ENCODE assay signal across 22 cellular contexts in genomic region chr6:78607188-78607587, GRCh38.
DNase-seq lines count a peak whose midpoint lies in the region; ATAC-seq, FAIRE-seq and TF ChIP-seq lines count a peak whose summit lies in the region.
"Had no signal": no experiment of that assay in that cellular context is flagged by ENCODE, and none has a peak within 500 bp of the region (broad histone marks: within the 10 kb centered on the region; RNA-seq: fewer than 3 reads in every experiment).

No MANE protein-coding gene starts in this region.

- no peak overlapping the region for H3K4me3 Mint-ChIP-seq in mesothelial cell of epicardium
- H3K4me3 Mint-ChIP-seq: activated B cell treated with CpG ODN at 0.5 μM for 24 hours; CD14-positive monocyte; effector memory CD8-positive, alpha-beta T cell; T-helper 1 cell treated with Interleukin-12 subunit alpha and Interleukin-12 subunit beta and Interleukin-4 antibody, amounts not matched to agents 30 μg/mL and 1 μg/mL, for 36 hours had no signal

- H3K9me3 ChIP-seq in OCI-LY7 (ENCODE audit: low read length): no peaks in the 10 kb centered on the region
- H3K9me3 ChIP-seq: A549, tibial nerve had no signal

- no peaks in the 10 kb centered on the region for H3K27me3 Mint-ChIP-seq in mesothelial cell of epicardium (ENCODE audit: low read depth)
- H3K27me3 Mint-ChIP-seq: activated B cell treated with CpG ODN at 0.5 μM for 24 hours; effector memory CD8-positive, alpha-beta T cell had no signal

- H3K4me1 Mint-ChIP-seq in mesothelial cell of epicardium: peaks cover 16% of the 10 kb centered on the region
- H3K4me1 Mint-ChIP-seq: activated B cell treated with CpG ODN at 0.5 μM for 24 hours, CD14-positive monocyte had no signal

- no peak overlapping the region for H3K27ac Mint-ChIP-seq in mesothelial cell of epicardium
- H3K27ac Mint-ChIP-seq: activated B cell treated with CpG ODN at 0.5 μM for 24 hours; CD14-positive monocyte; effector memory CD8-positive, alpha-beta T cell; T-helper 1 cell treated with Interleukin-12 subunit alpha and Interleukin-12 subunit beta and Interleukin-4 antibody, amounts not matched to agents 30 μg/mL and 1 μg/mL, for 36 hours had no signal

- TF ChIP-seq CTCF in brain microvascular endothelial cell (IDR thresholded peaks at IDR 0.05; ENCODE audit: low read depth, low read length, missing control alignments) (no peak), kidney epithelial cell (IDR thresholded peaks at IDR 0.05; ENCODE audit: insufficient read depth, low read length, poor library complexity, severe bottlenecking) (no peak), OCI-LY7 (conservative IDR thresholded peaks at IDR 0.05; ENCODE audit: low read length) (no peak), mesothelial cell of epicardium (IDR thresholded peaks at IDR 0.05; ENCODE audit: unreplicated experiment) (no peak)

- CTCF ChIA-PET in OCI-LY7 (lab: Charles Lee; ENCODE audit: unreplicated experiment): no interaction called here

- no peaks in the 10 kb centered on the region for H3K9me2 ChIP-seq in OCI-LY7 (ENCODE audit: insufficient read depth, low read length)

- POLR2A ChIA-PET in OCI-LY7 (lab: Charles Lee): no interaction called here

- no peak for ATAC-seq in GM21367 (IDR thresholded peaks at IDR 0.05; ENCODE audit: unreplicated experiment)
- ATAC-seq: A549; effector memory CD8-positive, alpha-beta T cell had no signal

- H3K9me3 Mint-ChIP-seq in mesothelial cell of epicardium: no peaks in the 10 kb centered on the region
- H3K9me3 Mint-ChIP-seq: activated B cell treated with CpG ODN at 0.5 μM for 24 hours; CD14-positive monocyte; effector memory CD8-positive, alpha-beta T cell; T-helper 1 cell treated with Interleukin-12 subunit alpha and Interleukin-12 subunit beta and Interleukin-4 antibody, amounts not matched to agents 30 μg/mL and 1 μg/mL, for 36 hours had no signal

- in situ Hi-C loops in brain microvascular endothelial cell (cut with HindIII; ENCODE audit: low pct_ligation_motif_present, low sequenced_read_pairs): no loop called here

- no peaks in the 10 kb centered on the region for H3K79me2 ChIP-seq in OCI-LY7 (ENCODE audit: insufficient read depth, low read depth, low read length)

- no peaks in the 10 kb centered on the region for H3K4me1 ChIP-seq in OCI-LY7 (ENCODE audit: insufficient read depth, low read length, poor library complexity, severe bottlenecking)

- no peak overlapping the region for H3K4me2 ChIP-seq in OCI-LY7 (ENCODE audit: low read length)
- H3K4me2 ChIP-seq: A549 had no signal

- peak; percentile 16 for FAIRE-seq in HTR-8/SVneo (lab: Jason Lieb, UNC)
- FAIRE-seq: A549 had no signal

- H3K4me3 ChIP-seq in brain microvascular endothelial cell (ENCODE audit: low read depth, low read length) (no peak overlapping the region), kidney epithelial cell (ENCODE audit: low read depth, low read length) (no peak overlapping the region), OCI-LY7 (ENCODE audit: low read depth, low read length, poor library complexity, severe bottlenecking) (no peak overlapping the region)
- H3K4me3 ChIP-seq: A549, tibial nerve had no signal

- intact Hi-C loops in OCI-LY7 (cut with micrococcal nuclease; ENCODE audit: unreplicated experiment): no loop called here

- no peak overlapping the region for H2AFZ ChIP-seq in OCI-LY7 (ENCODE audit: low read length)

- H3K27ac ChIP-seq in brain microvascular endothelial cell (peak overlapping the region; percentile 71), OCI-LY7 (ENCODE audit: low read depth, low read length, poor library complexity, severe bottlenecking) (no peak overlapping the region)
- H3K27ac ChIP-seq: tibial nerve had no signal

- H3K36me3 ChIP-seq in brain microvascular endothelial cell (replicated peaks) (no peaks in the 10 kb centered on the region), kidney epithelial cell (ENCODE audit: control insufficient read depth, insufficient read depth, low read length) (no peaks in the 10 kb centered on the region), OCI-LY7 (ENCODE audit: insufficient read depth, low read length) (no peaks in the 10 kb centered on the region)
- H3K36me3 ChIP-seq: tibial nerve had no signal

- DNase-seq in AG08395 (ENCODE audit: low spot score) (peak; percentile 27), HTR-8/SVneo (ENCODE audit: insufficient read length, low spot score) (no peak), brain microvascular endothelial cell (no peak), kidney epithelial cell (ENCODE audit: low read depth) (peak; percentile 16), OCI-LY7 (ENCODE audit: low spot score) (no peak), mesothelial cell of epicardium (ENCODE audit: low spot score in 2 of 2, unreplicated experiment in 2 of 2) (no peak), activated gamma-delta T cell treated with Interleukin-2 at 50 U/mL for 16 hours (no peak)
- DNase-seq: activated B cell treated with CpG ODN at 0.5 μM for 24 hours; effector memory CD8-positive, alpha-beta T cell; hypothalamus; MV-4-11; NCI-H187 treated with DMSO at 0.1 percent for 48 hours; NCI-H510A; retina; SHP77 treated with DMSO at 0.1 percent for 48 hours; stimulated activated CD4-positive, alpha-beta T cell treated with anti-CD3 and anti-CD28 coated beads, Interleukin-15, amount 100 ng/mL, for 24 hours; stimulated activated naive CD4-positive, alpha-beta T cell had no signal

- no TSS peak for BruUV-seq in OCI-LY7 (replicated peaks; lab: Mats Ljungman, UMichigan)

- H3K27me3 ChIP-seq in brain microvascular endothelial cell (replicated peaks) (no peaks in the 10 kb centered on the region), kidney epithelial cell (ENCODE audit: control insufficient read depth, insufficient read depth, low read length) (no peaks in the 10 kb centered on the region)
- H3K27me3 ChIP-seq: tibial nerve had no signal

- no peaks in the 10 kb centered on the region for H4K20me1 ChIP-seq in OCI-LY7 (ENCODE audit: insufficient read depth, low read length)

- no peaks in the 10 kb centered on the region for H3K36me3 Mint-ChIP-seq in mesothelial cell of epicardium
- H3K36me3 Mint-ChIP-seq: CD14-positive monocyte had no signal

Comparison
In these comparisons a context has a peak if more than half of its experiments do, and no peak if none do; other contexts are left out.
1. DNase-seq: peak in AG08395 (single experiment) and kidney epithelial cell (single experiment); none in HTR-8/SVneo (single experiment), brain microvascular endothelial cell (single experiment), OCI-LY7 (single experiment), mesothelial cell of epicardium (0 of 2) and activated gamma-delta T cell treated with Interleukin-2 at 50 U/mL for 16 hours (single experiment).